ENCODE assay signal across 2 cellular contexts in genomic region chr11:64801591-64802369, GRCh38.
TF ChIP-seq lines count a peak whose summit lies in the region.

No MANE protein-coding gene starts in this region.

TF ChIP-seq in SK-N-SH, 30 proteins besides CTCF, POLR2A, EP300 and RAD21 (continued from another document):
- TF ChIP-seq ZBTB33 (IDR thresholded peaks at IDR 0.05; ENCODE audit: borderline replicate concordance, low read depth) (no peak), YY1 (IDR thresholded peaks at IDR 0.05; ENCODE audit: low read depth) (no peak)

TF ChIP-seq in SK-N-SH treated with all-trans-retinoic acid at 6 μM for 48 hours, 23 proteins besides CTCF, POLR2A, EP300 and RAD21 (continued from another document):
- TF ChIP-seq, protein P1, sequence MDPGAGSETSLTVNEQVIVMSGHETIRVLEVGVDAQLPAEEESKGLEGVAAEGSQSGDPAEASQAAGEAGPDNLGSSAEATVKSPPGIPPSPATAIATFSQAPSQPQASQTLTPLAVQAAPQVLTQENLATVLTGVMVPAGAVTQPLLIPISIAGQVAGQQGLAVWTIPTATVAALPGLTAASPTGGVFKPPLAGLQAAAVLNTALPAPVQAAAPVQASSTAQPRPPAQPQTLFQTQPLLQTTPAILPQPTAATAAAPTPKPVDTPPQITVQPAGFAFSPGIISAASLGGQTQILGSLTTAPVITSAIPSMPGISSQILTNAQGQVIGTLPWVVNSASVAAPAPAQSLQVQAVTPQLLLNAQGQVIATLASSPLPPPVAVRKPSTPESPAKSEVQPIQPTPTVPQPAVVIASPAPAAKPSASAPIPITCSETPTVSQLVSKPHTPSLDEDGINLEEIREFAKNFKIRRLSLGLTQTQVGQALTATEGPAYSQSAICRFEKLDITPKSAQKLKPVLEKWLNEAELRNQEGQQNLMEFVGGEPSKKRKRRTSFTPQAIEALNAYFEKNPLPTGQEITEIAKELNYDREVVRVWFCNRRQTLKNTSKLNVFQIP (CRISPR knock-in tag; IDR thresholded peaks at IDR 0.05; ENCODE audit: borderline replicate concordance, low read depth), result no peak
- TF ChIP-seq ZFP30 (CRISPR knock-in tag; IDR thresholded peaks at IDR 0.05) (no peak), CREB5 (CRISPR knock-in tag; IDR thresholded peaks at IDR 0.05; ENCODE audit: low read depth) (no peak), GLIS3 (CRISPR knock-in tag; IDR thresholded peaks at IDR 0.05) (no peak), PPARA (CRISPR knock-in tag; IDR thresholded peaks at IDR 0.05; ENCODE audit: borderline replicate concordance) (no peak), BACH2 (CRISPR knock-in tag; IDR thresholded peaks at IDR 0.05; ENCODE audit: borderline replicate concordance) (no peak), ISL1 (CRISPR knock-in tag; IDR thresholded peaks at IDR 0.05) (no peak), ZNF70 (CRISPR knock-in tag; IDR thresholded peaks at IDR 0.05) (no peak), ZFP3 (CRISPR knock-in tag; IDR thresholded peaks at IDR 0.05) (no peak), CSDC2 (CRISPR knock-in tag; IDR thresholded peaks at IDR 0.05) (no peak)
- TF ChIP-seq, protein P2, sequence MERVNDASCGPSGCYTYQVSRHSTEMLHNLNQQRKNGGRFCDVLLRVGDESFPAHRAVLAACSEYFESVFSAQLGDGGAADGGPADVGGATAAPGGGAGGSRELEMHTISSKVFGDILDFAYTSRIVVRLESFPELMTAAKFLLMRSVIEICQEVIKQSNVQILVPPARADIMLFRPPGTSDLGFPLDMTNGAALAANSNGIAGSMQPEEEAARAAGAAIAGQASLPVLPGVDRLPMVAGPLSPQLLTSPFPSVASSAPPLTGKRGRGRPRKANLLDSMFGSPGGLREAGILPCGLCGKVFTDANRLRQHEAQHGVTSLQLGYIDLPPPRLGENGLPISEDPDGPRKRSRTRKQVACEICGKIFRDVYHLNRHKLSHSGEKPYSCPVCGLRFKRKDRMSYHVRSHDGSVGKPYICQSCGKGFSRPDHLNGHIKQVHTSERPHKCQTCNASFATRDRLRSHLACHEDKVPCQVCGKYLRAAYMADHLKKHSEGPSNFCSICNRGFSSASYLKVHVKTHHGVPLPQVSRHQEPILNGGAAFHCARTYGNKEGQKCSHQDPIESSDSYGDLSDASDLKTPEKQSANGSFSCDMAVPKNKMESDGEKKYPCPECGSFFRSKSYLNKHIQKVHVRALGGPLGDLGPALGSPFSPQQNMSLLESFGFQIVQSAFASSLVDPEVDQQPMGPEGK (CRISPR knock-in tag; IDR thresholded peaks at IDR 0.05; ENCODE audit: borderline replicate concordance), result no peak
